Comparison of ENCODE assay signal across 7 cellular contexts in the genomic region with DNA sequence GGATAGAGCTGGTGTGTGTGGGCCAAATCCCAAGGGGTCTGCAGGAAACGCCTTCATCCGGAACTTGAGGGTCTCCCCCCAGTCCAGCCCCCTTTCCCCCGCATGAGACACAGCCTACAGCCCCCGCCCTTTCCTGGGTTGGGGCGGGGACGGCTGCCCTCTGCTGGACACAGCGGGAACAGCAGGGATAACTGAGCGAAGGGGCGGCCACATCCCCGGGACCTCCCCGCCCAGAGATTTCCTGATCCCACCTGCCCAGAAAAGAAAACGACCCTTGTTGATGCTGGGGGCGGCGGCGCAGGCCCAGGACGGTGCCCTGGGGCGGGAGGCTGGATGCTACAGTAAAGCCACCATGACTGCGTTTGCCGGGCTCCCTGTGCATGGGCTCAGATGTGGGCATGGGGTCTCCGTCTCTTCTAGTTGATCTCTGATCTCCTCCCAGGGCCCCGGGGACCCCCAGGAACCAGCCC. TPM values are rescaled to one million over a fixed set of nuclear protein-coding genes. Genes with fewer than 3 reads are reported as not detected.
A peak's percentile ranks its signal among the peaks of the same experiment; 100 is the strongest.
DNase-seq lines count a peak whose midpoint lies in the region; ATAC-seq and FAIRE-seq lines count a peak whose summit lies in the region.

No MANE protein-coding gene starts in this region.

- no peak overlapping the region for H3K27ac Mint-ChIP-seq in activated naive CD8-positive, alpha-beta T cell treated with anti-CD3 and anti-CD28 coated beads, Interleukin-2, amount 50 U/mL, for 24 hours
- H3K27ac Mint-ChIP-seq in immature natural killer cell = no peak overlapping the region

- peak; percentile 86 for DNase-seq in GM19239 (ENCODE audit: insufficient read length, low spot score)
- DNase-seq in T follicular helper cell (ENCODE audit: low read depth) = peak; percentile 36
- DNase-seq in activated naive CD8-positive, alpha-beta T cell treated with anti-CD3 and anti-CD28 coated beads, Interleukin-2, amount 50 U/mL, for 24 hours = peak; percentile 76
- DNase-seq in immature natural killer cell = peak; percentile 44 to 57 (median 48)
- DNase-seq in stimulated activated CD4-positive, alpha-beta T cell treated with anti-CD3 and anti-CD28 coated beads, TNF-alpha, amount 100 ng/mL, for 4 hours (ENCODE audit: low read depth in 3 of 3) = peak; percentile 36 to 39 (median 39)
- DNase-seq in COR-L47 (lab: John Stamatoyannopoulos, UW) = no peak
- DNase-seq in DMS53 treated with DMSO at 0.1 percent for 48 hours (lab: John Stamatoyannopoulos, UW; ENCODE audit: unreplicated experiment) = no peak

- peak; percentile 47 for ATAC-seq in activated naive CD8-positive, alpha-beta T cell treated with anti-CD3 and anti-CD28 coated beads, Interleukin-2, amount 50 U/mL, for 24 hours

- peaks cover 15% of the 10 kb centered on the region for H3K9me3 Mint-ChIP-seq in activated naive CD8-positive, alpha-beta T cell treated with anti-CD3 and anti-CD28 coated beads, Interleukin-2, amount 50 U/mL, for 24 hours
- H3K9me3 Mint-ChIP-seq in immature natural killer cell = peaks cover 0 to 16% (median 10%) of the 10 kb centered on the region in 6 donors

- peaks cover 7% of the 10 kb centered on the region for H3K4me1 Mint-ChIP-seq in activated naive CD8-positive, alpha-beta T cell treated with anti-CD3 and anti-CD28 coated beads, Interleukin-2, amount 50 U/mL, for 24 hours
- no peaks in the 10 kb centered on the region for H3K4me1 Mint-ChIP-seq in immature natural killer cell

- H3K27me3 Mint-ChIP-seq in activated naive CD8-positive, alpha-beta T cell treated with anti-CD3 and anti-CD28 coated beads, Interleukin-2, amount 50 U/mL, for 24 hours = peaks cover 79% of the 10 kb centered on the region
- H3K27me3 Mint-ChIP-seq in immature natural killer cell (ENCODE audit: low read depth in 3 of 3) = peaks cover 16 to 30% (median 23%) of the 10 kb centered on the region in 3 donors

- no peak for FAIRE-seq in GM19239 (lab: Jason Lieb, UNC)

- H3K4me3 Mint-ChIP-seq in activated naive CD8-positive, alpha-beta T cell treated with anti-CD3 and anti-CD28 coated beads, Interleukin-2, amount 50 U/mL, for 24 hours = no peak overlapping the region
- no peak overlapping the region for H3K4me3 Mint-ChIP-seq in immature natural killer cell

- H3K36me3 Mint-ChIP-seq in activated naive CD8-positive, alpha-beta T cell treated with anti-CD3 and anti-CD28 coated beads, Interleukin-2, amount 50 U/mL, for 24 hours (ENCODE audit: low read depth) = peaks cover 7% of the 10 kb centered on the region
- H3K36me3 Mint-ChIP-seq in immature natural killer cell = peaks cover 0 to 5% (median 0%) of the 10 kb centered on the region in 3 donors

RNA-seq across cellular contexts. Expression of gene ONECUT3, which starts 14.2 kb away (rescaled TPM):
- polyA plus RNA-seq in immature natural killer cell = not detected

RNA-seq across cellular contexts. Expression of gene ATP8B3, which starts 44.6 kb away (rescaled TPM):
- 1 to 10 TPM; 1.7 to 3.3 (median 3.1) TPM for polyA plus RNA-seq in immature natural killer cell

Comparison
In these comparisons a context has a peak if more than half of its experiments do, and no peak if none do; other contexts are left out.
1. DNase-seq: peak in GM19239 (single experiment), T follicular helper cell (single experiment), activated naive CD8-positive, alpha-beta T cell treated with anti-CD3 and anti-CD28 coated beads, Interleukin-2, amount 50 U/mL, for 24 hours (single experiment), immature natural killer cell (3 of 3) and stimulated activated CD4-positive, alpha-beta T cell treated with anti-CD3 and anti-CD28 coated beads, TNF-alpha, amount 100 ng/mL, for 4 hours (3 of 3); none in COR-L47 (single experiment) and DMS53 treated with DMSO at 0.1 percent for 48 hours (single experiment).